In the genomic region with DNA sequence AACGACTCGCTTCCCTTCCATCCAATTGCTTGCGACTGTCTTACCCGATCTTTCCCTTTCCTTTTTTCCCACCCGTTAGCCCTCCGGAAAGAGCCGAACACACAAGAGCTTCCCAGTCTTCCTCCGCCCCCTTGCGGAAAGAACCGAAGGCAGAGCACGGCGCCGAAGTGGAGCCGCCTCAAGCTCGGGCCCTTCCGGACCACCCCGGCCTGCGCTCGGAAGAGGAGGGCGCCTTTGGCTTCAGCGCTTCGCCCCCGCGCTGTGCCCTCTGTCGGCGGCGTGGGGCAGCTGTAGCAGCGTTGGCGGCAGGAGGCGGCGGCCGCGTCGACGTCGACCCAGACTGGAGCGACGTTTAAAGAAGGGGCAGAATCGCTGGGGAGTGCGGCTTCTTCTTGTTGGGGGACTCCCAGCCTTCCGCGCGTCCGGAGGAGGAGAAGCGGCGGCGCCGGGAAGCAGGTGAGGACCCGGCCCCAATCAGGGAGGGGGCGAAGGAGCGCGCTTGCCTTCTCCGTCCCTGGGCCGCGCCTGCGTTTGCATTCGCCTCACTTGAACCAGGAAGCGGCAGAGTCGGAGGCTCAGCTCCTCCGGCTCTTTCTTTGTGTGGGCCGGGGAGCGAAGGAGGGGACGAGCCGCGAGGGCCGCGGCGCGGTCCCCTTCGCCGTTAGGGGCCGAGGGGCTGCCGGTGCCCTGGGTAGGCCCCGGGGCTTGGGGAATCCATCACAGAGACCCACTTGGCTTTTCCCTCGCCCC, we compare ENCODE assay signal across 8 cellular contexts. TPM values are rescaled to one million over a fixed set of nuclear protein-coding genes. Genes with fewer than 3 reads are reported as not detected.
A peak's percentile ranks its signal among the peaks of the same experiment; 100 is the strongest.
DNase-seq lines count a peak whose midpoint lies in the region; ATAC-seq, FAIRE-seq and TF ChIP-seq lines count a peak whose summit lies in the region.

A gene with protein sequence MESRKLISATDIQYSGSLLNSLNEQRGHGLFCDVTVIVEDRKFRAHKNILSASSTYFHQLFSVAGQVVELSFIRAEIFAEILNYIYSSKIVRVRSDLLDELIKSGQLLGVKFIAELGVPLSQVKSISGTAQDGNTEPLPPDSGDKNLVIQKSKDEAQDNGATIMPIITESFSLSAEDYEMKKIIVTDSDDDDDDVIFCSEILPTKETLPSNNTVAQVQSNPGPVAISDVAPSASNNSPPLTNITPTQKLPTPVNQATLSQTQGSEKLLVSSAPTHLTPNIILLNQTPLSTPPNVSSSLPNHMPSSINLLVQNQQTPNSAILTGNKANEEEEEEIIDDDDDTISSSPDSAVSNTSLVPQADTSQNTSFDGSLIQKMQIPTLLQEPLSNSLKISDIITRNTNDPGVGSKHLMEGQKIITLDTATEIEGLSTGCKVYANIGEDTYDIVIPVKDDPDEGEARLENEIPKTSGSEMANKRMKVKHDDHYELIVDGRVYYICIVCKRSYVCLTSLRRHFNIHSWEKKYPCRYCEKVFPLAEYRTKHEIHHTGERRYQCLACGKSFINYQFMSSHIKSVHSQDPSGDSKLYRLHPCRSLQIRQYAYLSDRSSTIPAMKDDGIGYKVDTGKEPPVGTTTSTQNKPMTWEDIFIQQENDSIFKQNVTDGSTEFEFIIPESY (plus strand): TSS at position 291 of the 750 bp plus-strand sequence. CDS start 2,604 bp downstream, outside the sequence.

- no peaks in the 10 kb centered on the region for H4K20me1 ChIP-seq in HepG2 (ENCODE audit: insufficient read depth, low read length)

- CTCF ChIA-PET in HepG2 (lab: Yijun Ruan, JAX; ENCODE audit: low intra/inter-chr PET ratio, low total read pairs): no interaction called here

- peaks cover 17% of the 10 kb centered on the region for H3K36me3 ChIP-seq in CD4-positive, CD25-positive, alpha-beta regulatory T cell (ENCODE audit: control insufficient read depth, insufficient read depth, low read length)
- H3K36me3 ChIP-seq in HepG2 (replicated peaks in 1 of 2; ENCODE audit: control insufficient read depth in 1 of 2, insufficient read depth in 2 of 2, low read length in 2 of 2): peaks cover 0 to 16% of the 10 kb centered on the region in 2 experiments; a peak in 1 of 5 replicates

- peak within 1 kb of the TSS; percentile 88 for H3K27ac ChIP-seq in CD4-positive, CD25-positive, alpha-beta regulatory T cell (ENCODE audit: insufficient read depth, low read length, poor library complexity, severe bottlenecking)
- H3K27ac ChIP-seq in HepG2 (ENCODE audit: extremely low read length, insufficient read depth, low read length): peak within 1 kb of the TSS; percentile 86

- peak within 1 kb of the TSS; percentile 93 for H3K4me3 ChIP-seq in CD4-positive, CD25-positive, alpha-beta regulatory T cell (ENCODE audit: low read depth, low read length)
- peak within 1 kb of the TSS; percentile 80 to 82 (median 80) for H3K4me3 ChIP-seq in HepG2 (replicated peaks in 1 of 3; ENCODE audit: insufficient read depth in 1 of 3, low read depth in 2 of 3, low read length in 3 of 3)

- H3K9me3 Mint-ChIP-seq in CD4-positive, CD25-positive, alpha-beta regulatory T cell: no peaks in the 10 kb centered on the region

- ATAC-seq in CD4-positive, CD25-positive, alpha-beta regulatory T cell (ENCODE audit: low read depth in 2 of 2): peak; percentile 100
- ATAC-seq in GM19395 (IDR thresholded peaks at IDR 0.05; ENCODE audit: unreplicated experiment): peak; percentile 92
- peak; percentile 96 for ATAC-seq in HG03565 (IDR thresholded peaks at IDR 0.05; ENCODE audit: unreplicated experiment)
- ATAC-seq in HepG2: peak; percentile 99

- H3K4me1 Mint-ChIP-seq in CD4-positive, CD25-positive, alpha-beta regulatory T cell: peaks cover under 1 to 26% (median 22%) of the 10 kb centered on the region in 4 donors

- no TSS peak for BruUV-seq in HepG2 (replicated peaks; lab: Mats Ljungman, UMichigan)

- TF ChIP-seq CTCF in HepG2 (CRISPR knock-in tag; IDR thresholded peaks at IDR 0.05): peak; percentile 90

- WGBS in HepG2 (ENCODE audit: low lambda C conversion rate): 2% methylated on average over 19 of the region's 75 CpGs

- intact Hi-C loops in HepG2 (cut with micrococcal nuclease; ENCODE audit: unreplicated experiment): loop anchor here (1.0 to 5.0 kb wide), 3 partner anchors 37 to 363 kb away; no protein-coding TSS in a partner anchor

- H3K27me3 ChIP-seq in CD4-positive, CD25-positive, alpha-beta regulatory T cell (ENCODE audit: control insufficient read depth, insufficient read depth, low read length): peaks cover 5% of the 10 kb centered on the region
- H3K27me3 ChIP-seq in HepG2 (ENCODE audit: control insufficient read depth in 1 of 2, insufficient read depth in 2 of 2, low read length in 2 of 2): no peaks in the 10 kb centered on the region

- peak in 1 of 2 experiments; percentile 39; a peak in 1 of 4 replicates for TF ChIP-seq POLR2A in HepG2 (IDR thresholded peaks at IDR 0.05; ENCODE audit: insufficient read depth in 1 of 2, low read depth in 2 of 2, low read length in 2 of 2)

- peak; percentile 79 to 92 (median 83) for DNase-seq in CD4-positive, CD25-positive, alpha-beta regulatory T cell
- DNase-seq in NCI-H748 treated with DMSO at 0.1 percent for 48 hours (lab: John Stamatoyannopoulos, UW): peak; percentile 93
- peak; percentile 73 to 78 for DNase-seq in activated CD4-positive, alpha-beta T cell treated with anti-CD3 and anti-CD28 coated beads, Interleukin-2, amount 50 U/mL, for 4 hours
- DNase-seq in dermis blood vessel endothelial cell: peak; percentile 95
- peak; percentile 86 for DNase-seq in HepG2 (ENCODE audit: low spot score)
- peak; percentile 83 for DNase-seq in stimulated activated CD4-positive, alpha-beta T cell treated with anti-CD3 and anti-CD28 coated beads, Interleukin-4, amount 100 ng/mL, for 1 hour

- no peak for TF ChIP-seq EP300 in HepG2 (IDR thresholded peaks at IDR 0.05; ENCODE audit: low read depth in 2 of 2, low read length in 2 of 2)
- TF ChIP-seq EP300 in HepG2 (CRISPR knock-in tag; IDR thresholded peaks at IDR 0.05; ENCODE audit: borderline replicate concordance): no peak

- peak; percentile 48 for TF ChIP-seq RAD21 in HepG2 (CRISPR knock-in tag; IDR thresholded peaks at IDR 0.05)

- in situ Hi-C loops in HepG2 (cut with HindIII; ENCODE audit: extremely low pct_ligation_motif_present, low pct_unique_long_range_greater_than_20kb): no loop called here

- peaks cover 23% of the 10 kb centered on the region for H3K79me2 ChIP-seq in HepG2 (ENCODE audit: insufficient read depth, low read length)

- H3K4me1 ChIP-seq in CD4-positive, CD25-positive, alpha-beta regulatory T cell (ENCODE audit: control insufficient read depth, insufficient read depth, low read length, poor library complexity, severe bottlenecking): peaks cover 8% of the 10 kb centered on the region
- peaks cover 18% of the 10 kb centered on the region for H3K4me1 ChIP-seq in HepG2 (ENCODE audit: insufficient read depth, low read length)

- peak; percentile 95 for FAIRE-seq in HepG2 (lab: Jason Lieb, UNC)

- H3K9ac ChIP-seq in HepG2 (ENCODE audit: insufficient read depth, low read depth, low read length): peak within 1 kb of the TSS; percentile 89

- no peaks in the 10 kb centered on the region for H3K9me3 ChIP-seq in CD4-positive, CD25-positive, alpha-beta regulatory T cell (ENCODE audit: control insufficient read depth in 2 of 2, low read length in 2 of 2)
- H3K9me3 ChIP-seq in HepG2 (ENCODE audit: low read length): no peaks in the 10 kb centered on the region

- peak within 1 kb of the TSS; percentile 90 to 96 (median 92) for H3K4me3 Mint-ChIP-seq in CD4-positive, CD25-positive, alpha-beta regulatory T cell

- H3K27ac Mint-ChIP-seq in CD4-positive, CD25-positive, alpha-beta regulatory T cell: peak within 1 kb of the TSS; percentile 92 to 95 (median 93)

- peaks cover 10% of the 10 kb centered on the region for H3K36me3 Mint-ChIP-seq in CD4-positive, CD25-positive, alpha-beta regulatory T cell

- H2AFZ ChIP-seq in HepG2 (ENCODE audit: low read length): peak within 1 kb of the TSS; percentile 72

- peaks cover 5% of the 10 kb centered on the region for H3K27me3 Mint-ChIP-seq in CD4-positive, CD25-positive, alpha-beta regulatory T cell

- POLR2A ChIA-PET in HepG2 (lab: Yijun Ruan, JAX): interaction anchor here (0.8 to 1.5 kb wide), 3 partner anchors 37 to 310 kb away, joined by 4 read pairs; partner anchors contain the start of gene CUL4B

- peak within 1 kb of the TSS; percentile 65 for H3K4me2 ChIP-seq in HepG2 (ENCODE audit: low read depth, low read length)

TF ChIP-seq in HepG2, 621 proteins besides CTCF, POLR2A, EP300 and RAD21 (continues in another document):
- TF ChIP-seq BORCS8-MEF2B (CRISPR knock-in tag; IDR thresholded peaks at IDR 0.05): peak; percentile 55; the same call in 1 of the 2 replicates

RNA-seq across cellular contexts. Expression of the gene that starts here (rescaled TPM):
- 24.5 TPM for total RNA-seq in CD4-positive, CD25-positive, alpha-beta regulatory T cell
- polyA plus RNA-seq in CD4-positive, CD25-positive, alpha-beta regulatory T cell: 10 to 100 TPM; 10.5 to 18.3 (median 14.8) TPM
- total RNA-seq in dermis blood vessel endothelial cell (14.5 and 17.1 TPM in 2 replicates), HepG2 (2016; rRNA removed; fragmentation: Illumina TruSeq; extraction: Trizol) (20.2 and 36.2 TPM in 2 replicates)
- total RNA-seq in HepG2 (2016; cell fraction: cytosol; rRNA removed; fragmentation: Illumina TruSeq; extraction: Trizol; ENCODE audit: low read depth): 1.4 and 1.7 TPM in 2 replicates
- 19.7 and 35.0 TPM in 2 replicates for total RNA-seq in HepG2 (2016; cell fraction: insoluble cytoplasmic fraction; rRNA removed; fragmentation: Illumina TruSeq; extraction: Trizol)
- 7.5 and 8.5 TPM in 2 replicates for total RNA-seq in HepG2 (2016; cell fraction: membrane; rRNA removed; fragmentation: Illumina TruSeq; extraction: Trizol)
- 20.0 and 21.0 TPM in 2 replicates for total RNA-seq in HepG2 (2016; cell fraction: nucleus; rRNA removed; fragmentation: Illumina TruSeq; extraction: Trizol)
- polyA plus RNA-seq in HepG2 (2011; rRNA removed): 5.7 and 6.5 TPM in 2 replicates
- 2.2 and 4.1 TPM in 2 replicates for polyA plus RNA-seq in HepG2 (2011; cell fraction: cytosol; rRNA removed)
- polyA plus RNA-seq in HepG2 (2011; cell fraction: nucleus; rRNA removed): 3.3 and 6.2 TPM in 2 replicates
- 10.2 and 10.9 TPM in 2 replicates for polyA plus RNA-seq in HepG2 (2012)
- 0.65 and 0.86 TPM in 2 replicates for polyA plus RNA-seq in HepG2 (2016; cell fraction: cytosol; fragmentation: Illumina TruSeq; extraction: Trizol; ENCODE audit: low read depth)
- polyA plus RNA-seq in HepG2 (2016; cell fraction: insoluble cytoplasmic fraction; fragmentation: Illumina TruSeq; extraction: Trizol; ENCODE audit: low read depth): 29.1 and 30.2 TPM in 2 replicates
- 3.3 and 4.2 TPM in 2 replicates for polyA plus RNA-seq in HepG2 (2016; cell fraction: membrane; fragmentation: Illumina TruSeq; extraction: Trizol; ENCODE audit: low read depth)
- 20.6 and 21.7 TPM in 2 replicates for polyA plus RNA-seq in HepG2 (2016; cell fraction: nucleus; fragmentation: Illumina TruSeq; extraction: Trizol; ENCODE audit: insufficient read depth, low read depth)
- polyA minus RNA-seq in HepG2 (2011; rRNA and poly(A)+ RNA removed; ENCODE audit: low replicate concordance): 7.5 and 15.3 TPM in 2 replicates
- polyA minus RNA-seq in HepG2 (2011; cell fraction: cytosol; rRNA and poly(A)+ RNA removed): 13.4 and 17.0 TPM in 2 replicates
- polyA minus RNA-seq in HepG2 (2011; cell fraction: nucleus; rRNA and poly(A)+ RNA removed): 12.9 and 15.8 TPM in 2 replicates

Comparison
In these comparisons a context has a peak if more than half of its experiments do, and no peak if none do; other contexts are left out.
1. Peak in every context shown above with its lines: DNase-seq, ATAC-seq, H3K4me3 ChIP-seq and H3K27ac ChIP-seq.